In genomic region chr3:52237006-52237658, GRCh38 we compare ENCODE assay signal across 8 cellular contexts. TPM values are rescaled to one million over a fixed set of nuclear protein-coding genes. Genes with fewer than 3 reads are reported as not detected.
DNase-seq lines count a peak whose midpoint lies in the region; ATAC-seq and TF ChIP-seq lines count a peak whose summit lies in the region.

No MANE protein-coding gene starts in this region.

- H2AFZ ChIP-seq in Karpas-422 (ENCODE audit: low read length): no peak overlapping the region

- peak overlapping the region; percentile 70 for H3K4me2 ChIP-seq in Karpas-422 (ENCODE audit: low read depth, low read length, poor library complexity, severe bottlenecking)

- peak overlapping the region; percentile 51 to 91 for H3K27ac Mint-ChIP-seq in natural killer cell

- H3K4me3 ChIP-seq in AG09309 (ENCODE audit: control insufficient read depth, low read depth, low read length) (peak overlapping the region; percentile 89), Karpas-422 (ENCODE audit: low read length) (peak overlapping the region; percentile 78; the same call in 1 of the 2 replicates), coronary artery (peak overlapping the region; percentile 92)

- H3K9me3 Mint-ChIP-seq in natural killer cell: no peaks in the 10 kb centered on the region

- peaks cover 32% of the 10 kb centered on the region for H3K79me2 ChIP-seq in Karpas-422 (ENCODE audit: low read length)

- H3K27ac ChIP-seq in Karpas-422 (ENCODE audit: low read length) (peak overlapping the region; percentile 68), coronary artery (peak overlapping the region; percentile 88 to 97)

- no peaks in the 10 kb centered on the region for H3K9me3 ChIP-seq in Karpas-422 (ENCODE audit: low read length)

- ATAC-seq in natural killer cell: no peak
- ATAC-seq in GM18520 (IDR thresholded peaks at IDR 0.05; ENCODE audit: unreplicated experiment): no peak

- peak overlapping the region; percentile 66 for H3K4me3 Mint-ChIP-seq in natural killer cell

- H3K36me3 ChIP-seq in Karpas-422 (ENCODE audit: insufficient read depth, low read length): no peaks in the 10 kb centered on the region

- intact Hi-C loops in natural killer cell (cut with micrococcal nuclease): no loop called here

- peaks cover 29 to 70% of the 10 kb centered on the region in 2 donors for H3K4me1 Mint-ChIP-seq in natural killer cell

- TF ChIP-seq CTCF in AG09309 (IDR thresholded peaks at IDR 0.05; ENCODE audit: control insufficient read depth, insufficient read depth, low read depth, low read length, missing control alignments) (no peak), coronary artery (IDR thresholded peaks at IDR 0.05) (no peak), natural killer cell (IDR thresholded peaks at IDR 0.05) (no peak)

- peak overlapping the region; percentile 99 for H3K9ac ChIP-seq in Karpas-422 (ENCODE audit: low read length)

- H3K27me3 ChIP-seq in Karpas-422 (ENCODE audit: low read length): no peaks in the 10 kb centered on the region

- H3K27me3 Mint-ChIP-seq in natural killer cell (ENCODE audit: low read depth in 2 of 2): no peaks in the 10 kb centered on the region

- peaks cover 43% of the 10 kb centered on the region for H3K4me1 ChIP-seq in Karpas-422 (ENCODE audit: low read length)

- H4K20me1 ChIP-seq in Karpas-422 (ENCODE audit: insufficient read depth, low read depth, low read length): 0 out of 2 replicates have a peak, but pooled peaks cover 6% of the 10 kb centered on the region

- no peaks in the 10 kb centered on the region for H3K36me3 Mint-ChIP-seq in natural killer cell

- H3K9me2 ChIP-seq in Karpas-422 (replicated peaks; ENCODE audit: insufficient read depth, low read length): no peaks in the 10 kb centered on the region

- DNase-seq in AG09309 (ENCODE audit: low read depth) (no peak), Karpas-422 (no peak), coronary artery (ENCODE audit: low spot score) (no peak), natural killer cell (no peak), NCI-H2171 treated with DMSO at 0.1 percent for 48 hours (lab: John Stamatoyannopoulos, UW) (no peak), NCI-H2107 treated with DMSO at 0.1 percent for 48 hours (lab: John Stamatoyannopoulos, UW; ENCODE audit: unreplicated experiment) (no peak), NCI-H345 (lab: John Stamatoyannopoulos, UW) (no peak)

RNA-seq across cellular contexts. Expression of gene TWF2, which starts 1.8 kb away (rescaled TPM):
- total RNA-seq in Karpas-422 (2014; rRNA removed; shearing (Covaris generic); ENCODE audit: low replicate concordance): 42.0 and 76.3 TPM in 2 replicates
- total RNA-seq in natural killer cell: 10 to 100 TPM; 49.2 to 76.6 (median 52.0) TPM

RNA-seq across cellular contexts. Expression of gene PPM1M, which starts 8.4 kb away (rescaled TPM):
- 25.5 and 35.4 TPM in 2 replicates for total RNA-seq in Karpas-422 (2014; rRNA removed; shearing (Covaris generic); ENCODE audit: low replicate concordance)
- total RNA-seq in natural killer cell: 10 to 100 TPM; 66.0 to 83.7 (median 77.8) TPM

RNA-seq across cellular contexts. Expression of gene TLR9, which starts 11.7 kb away (rescaled TPM):
- total RNA-seq in Karpas-422 (2014; rRNA removed; shearing (Covaris generic); ENCODE audit: low replicate concordance): 7.4 and 26.5 TPM in 2 replicates
- total RNA-seq in natural killer cell: under 1 TPM in 2 of 3 donors, not detected in 1; 0.20 to 0.21 TPM

RNA-seq across cellular contexts. Expression of gene ALAS1, which starts 39.2 kb away (rescaled TPM):
- 24.8 and 41.6 TPM in 2 replicates for total RNA-seq in Karpas-422 (2014; rRNA removed; shearing (Covaris generic); ENCODE audit: low replicate concordance)
- total RNA-seq in natural killer cell: 10 to 100 TPM; 17.0 to 34.5 (median 33.4) TPM

RNA-seq across cellular contexts. Expression of gene WDR82, which starts 41.3 kb away (rescaled TPM):
- total RNA-seq in Karpas-422 (2014; rRNA removed; shearing (Covaris generic); ENCODE audit: low replicate concordance): 30.4 and 42.0 TPM in 2 replicates
- 100 to 1,000 TPM; 108 to 131 (median 109) TPM for total RNA-seq in natural killer cell
